Comparison of ENCODE assay signal across 11 cellular contexts in the genomic region with DNA sequence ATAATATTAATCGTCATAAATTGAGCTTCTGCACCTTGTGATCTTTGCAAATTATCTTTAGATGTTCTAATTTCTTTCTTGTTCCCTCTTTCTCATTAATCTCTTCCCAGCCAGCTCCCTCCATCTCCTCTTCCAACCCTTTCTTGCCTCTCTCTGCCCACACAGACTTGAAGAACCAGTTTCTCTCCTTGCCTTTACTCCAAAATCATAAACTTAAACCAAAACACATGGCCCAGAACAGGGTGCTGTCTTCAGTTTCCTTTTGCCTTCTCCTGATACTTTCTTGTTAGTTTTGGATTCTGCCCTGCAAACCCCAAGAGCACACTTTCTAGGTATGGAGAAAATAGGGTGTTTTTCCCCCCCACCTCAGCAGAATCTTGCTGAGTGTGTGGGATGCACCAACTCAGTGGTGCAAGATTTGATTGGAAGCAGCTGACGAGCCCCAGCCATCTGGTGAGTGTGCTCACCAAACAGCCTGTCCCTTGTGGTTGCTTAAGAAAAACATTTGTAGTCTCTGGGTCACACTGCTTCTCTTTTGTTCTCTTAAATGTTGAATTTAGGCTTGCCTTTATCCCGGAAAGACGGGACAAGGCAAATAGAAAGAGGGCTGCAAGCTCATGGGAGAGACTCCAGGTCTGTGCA.
A peak's percentile ranks its signal among the peaks of the same experiment; 100 is the strongest.
DNase-seq lines count a peak whose midpoint lies in the region; ATAC-seq, FAIRE-seq and TF ChIP-seq lines count a peak whose summit lies in the region.
"Had no signal": no experiment of that assay in that cellular context is flagged by ENCODE, and none has a peak within 500 bp of the region (broad histone marks: within the 10 kb centered on the region; RNA-seq: fewer than 3 reads in every experiment).

No MANE protein-coding gene starts in this region.

- no peaks in the 10 kb centered on the region for H3K36me3 ChIP-seq in thyroid gland

- peak; percentile 95 for FAIRE-seq in endometrium (lab: Jason Lieb, UNC)
- FAIRE-seq: GM19239 had no signal

- H3K4me1 Mint-ChIP-seq in stimulated activated naive B cell treated with anti-CD40 and anti-IgM and Interleukin-4, amounts not matched to agents 10 μg/mL and 1 μg/mL and 100 μg/mL, for 72 hours: no peaks in the 10 kb centered on the region

- H3K27me3 Mint-ChIP-seq in stimulated activated naive B cell treated with anti-CD40 and anti-IgM and Interleukin-4, amounts not matched to agents 10 μg/mL and 1 μg/mL and 100 μg/mL, for 72 hours: peaks cover 0 to 3% of the 10 kb centered on the region in 2 donors

- H3K4me3 Mint-ChIP-seq in stimulated activated naive B cell treated with anti-CD40 and anti-IgM and Interleukin-4, amounts not matched to agents 10 μg/mL and 1 μg/mL and 100 μg/mL, for 72 hours: no peak overlapping the region
- H3K4me3 Mint-ChIP-seq: stimulated activated naive CD8-positive, alpha-beta T cell treated with anti-CD3 and anti-CD28 coated beads, Interleukin-15, Interleukin-2, amounts not matched to agents 100 ng/mL and 50 ng/mL, for 24 hours had no signal

- H3K27ac ChIP-seq in thyroid gland: no peak overlapping the region

- TF ChIP-seq POLR2A in lower leg skin (IDR thresholded peaks at IDR 0.05): no peak
- TF ChIP-seq POLR2A in thyroid gland (IDR thresholded peaks at IDR 0.05): no peak

- no peaks in the 10 kb centered on the region for H3K9me3 Mint-ChIP-seq in stimulated activated naive B cell treated with anti-CD40 and anti-IgM and Interleukin-4, amounts not matched to agents 10 μg/mL and 1 μg/mL and 100 μg/mL, for 72 hours
- H3K9me3 Mint-ChIP-seq: stimulated activated naive CD8-positive, alpha-beta T cell treated with anti-CD3 and anti-CD28 coated beads, Interleukin-15, Interleukin-2, amounts not matched to agents 100 ng/mL and 50 ng/mL, for 24 hours had no signal

- no peaks in the 10 kb centered on the region for H3K27me3 ChIP-seq in thyroid gland

- H3K27ac Mint-ChIP-seq in stimulated activated naive B cell treated with anti-CD40 and anti-IgM and Interleukin-4, amounts not matched to agents 10 μg/mL and 1 μg/mL and 100 μg/mL, for 72 hours: no peak overlapping the region
- H3K27ac Mint-ChIP-seq: stimulated activated naive CD8-positive, alpha-beta T cell treated with anti-CD3 and anti-CD28 coated beads, Interleukin-15, Interleukin-2, amounts not matched to agents 100 ng/mL and 50 ng/mL, for 24 hours had no signal

- no peaks in the 10 kb centered on the region for H3K36me3 Mint-ChIP-seq in stimulated activated naive B cell treated with anti-CD40 and anti-IgM and Interleukin-4, amounts not matched to agents 10 μg/mL and 1 μg/mL and 100 μg/mL, for 72 hours

- DNase-seq in NCI-H524 (lab: John Stamatoyannopoulos, UW) (peak; percentile 40 to 82), lower leg skin (ENCODE audit: low spot score in 2 of 2) (peak; percentile 68 to 88), thyroid gland (peak; percentile 11 to 18), NCI-H2196 (lab: John Stamatoyannopoulos, UW; ENCODE audit: unreplicated experiment) (no peak), NCI-H1105 treated with DMSO at 0.1 percent for 48 hours (lab: John Stamatoyannopoulos, UW) (no peak)
- no peak for DNase-seq in stimulated activated naive B cell treated with anti-CD40 and anti-IgM and Interleukin-4, amounts not matched to agents 10 μg/mL and 1 μg/mL and 100 μg/mL, for 72 hours
- DNase-seq: activated CD4-positive, alpha-beta T cell treated with anti-CD3 and anti-CD28 coated beads for 48 hours; MM.1S had no signal

- TF ChIP-seq CTCF in lower leg skin (IDR thresholded peaks at IDR 0.05) (no peak), thyroid gland (IDR thresholded peaks at IDR 0.05) (peak in 1 of 6 experiments; percentile 8)

- peaks cover 7 to 9% of the 10 kb centered on the region in 2 donors for H3K4me1 ChIP-seq in thyroid gland

- no peaks in the 10 kb centered on the region for H3K9me3 ChIP-seq in thyroid gland

- ATAC-seq in stimulated activated naive B cell treated with anti-CD40 and anti-IgM and Interleukin-4, amounts not matched to agents 10 μg/mL and 1 μg/mL and 100 μg/mL, for 72 hours (replicated peaks): no peak

- H3K4me3 ChIP-seq in lower leg skin (ENCODE audit: low read depth, poor library complexity, severe bottlenecking) (no peak overlapping the region), thyroid gland (replicated peaks in 1 of 3) (no peak overlapping the region)

- intact Hi-C loops in lower leg skin (cut with DNase I; ENCODE audit: low total_unique reads): no loop called here
- intact Hi-C loops in thyroid gland (cut with DNase I): no loop called here

- WGBS in lower leg skin, 2 donors: 20 to 33% methylated on average over 4 of the region's 4 CpGs
- WGBS in thyroid gland, 2 donors: 53 to 67% methylated on average over 4 of the region's 4 CpGs

Comparison
In these comparisons a context has a peak if more than half of its experiments do, and no peak if none do; other contexts are left out.
1. DNase-seq: peak in NCI-H524 (2 of 2), lower leg skin (2 of 2) and thyroid gland (2 of 2); none in stimulated activated naive B cell treated with anti-CD40 and anti-IgM and Interleukin-4, amounts not matched to agents 10 μg/mL and 1 μg/mL and 100 μg/mL, for 72 hours (single experiment), NCI-H2196 (single experiment) and NCI-H1105 treated with DMSO at 0.1 percent for 48 hours (single experiment).